24 cellular contexts compared by ENCODE assay signal in the genomic region with DNA sequence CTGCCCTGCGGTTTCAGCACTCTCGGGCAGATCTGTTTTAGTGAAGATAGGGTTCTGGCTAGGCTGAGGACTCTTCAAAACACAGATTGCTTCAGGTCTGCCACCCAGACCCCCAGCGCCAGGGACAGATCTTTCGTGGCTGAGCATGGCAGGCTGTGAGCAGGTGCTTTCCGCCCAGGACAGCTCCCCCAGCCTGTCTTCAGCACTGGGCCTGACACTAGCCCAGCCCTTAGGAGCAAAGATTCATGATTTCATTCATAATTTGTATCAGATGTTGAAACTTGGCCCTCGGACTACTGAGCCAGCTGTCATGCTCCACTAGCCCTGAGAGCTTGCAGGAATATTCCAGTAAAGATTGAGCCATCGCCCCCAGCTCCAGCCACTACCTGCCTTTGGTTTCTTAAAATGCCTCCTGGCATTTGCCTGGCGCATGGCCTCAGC. TPM values are rescaled to one million over a fixed set of nuclear protein-coding genes. Genes with fewer than 3 reads are reported as not detected.
A peak's percentile ranks its signal among the peaks of the same experiment; 100 is the strongest.
DNase-seq lines count a peak whose midpoint lies in the region; ATAC-seq, FAIRE-seq and TF ChIP-seq lines count a peak whose summit lies in the region.
"Had no signal": no experiment of that assay in that cellular context is flagged by ENCODE, and none has a peak within 500 bp of the region (broad histone marks: within the 10 kb centered on the region; RNA-seq: fewer than 3 reads in every experiment).

No MANE protein-coding gene starts in this region.

- peaks cover 11% of the 10 kb centered on the region for H3K79me2 ChIP-seq in GM12878 (ENCODE audit: control insufficient read depth, insufficient read depth, low read length)

- RAD21 ChIA-PET in GM12878 (lab: Charles Lee; ENCODE audit: unreplicated experiment), result interaction anchor here (0.9 to 1.3 kb wide), 3 partner anchors 40 to 326 kb away, joined by 3 to 7 read pairs (median 4); no protein-coding TSS in a partner anchor

- no peaks in the 10 kb centered on the region for H3K27me3 ChIP-seq in GM12878 (replicated peaks in 1 of 2; ENCODE audit: control insufficient read depth in 2 of 2, insufficient read depth in 2 of 2, low read length in 1 of 2)
- H3K27me3 ChIP-seq: uterus had no signal

- no peaks in the 10 kb centered on the region for H3K4me1 ChIP-seq in GM12878 (ENCODE audit: control insufficient read depth, insufficient read depth, low read length)

- H3K4me3 Mint-ChIP-seq in activated T-cell treated with anti-CD3 and anti-CD28 coated beads, Interleukin-2, amount 50 U/mL, for 24 hours, result no peak overlapping the region
- no peak overlapping the region for H3K4me3 Mint-ChIP-seq in activated T-cell treated with anti-CD3 and anti-CD28 coated beads, Interleukin-2, amount 50 U/mL, for 72 hours
- H3K4me3 Mint-ChIP-seq: central memory CD8-positive, alpha-beta T cell; memory B cell; natural killer cell treated with Interleukin-12 subunit alpha and Interleukin-12 subunit beta and Interleukin-15 and Interleukin-18, amount 100 ng/mL, for 72 hours had no signal

- no peak for FAIRE-seq in GM12878 (lab: Jason Lieb, UNC)
- FAIRE-seq: endothelial cell of umbilical vein, G401.6, HepG2 had no signal

- H3K36me3 Mint-ChIP-seq in activated T-cell treated with anti-CD3 and anti-CD28 coated beads, Interleukin-2, amount 50 U/mL, for 24 hours (ENCODE audit: low read depth), result peaks cover 64% of the 10 kb centered on the region
- H3K36me3 Mint-ChIP-seq in activated T-cell treated with anti-CD3 and anti-CD28 coated beads, Interleukin-2, amount 50 U/mL, for 72 hours (ENCODE audit: insufficient read depth in 2 of 2), result peaks cover under 1 to 6% of the 10 kb centered on the region in 2 donors

- no peak overlapping the region for H3K4me2 ChIP-seq in GM12878 (ENCODE audit: control insufficient read depth, insufficient read depth)

- no peaks in the 10 kb centered on the region for H3K9me3 Mint-ChIP-seq in activated T-cell treated with anti-CD3 and anti-CD28 coated beads, Interleukin-2, amount 50 U/mL, for 24 hours
- no peaks in the 10 kb centered on the region for H3K9me3 Mint-ChIP-seq in activated T-cell treated with anti-CD3 and anti-CD28 coated beads, Interleukin-2, amount 50 U/mL, for 72 hours
- H3K9me3 Mint-ChIP-seq: central memory CD8-positive, alpha-beta T cell; memory B cell; natural killer cell treated with Interleukin-12 subunit alpha and Interleukin-12 subunit beta and Interleukin-15 and Interleukin-18, amount 100 ng/mL, for 72 hours had no signal

- POLR2A ChIA-PET in GM12878 (lab: Charles Lee), result no interaction called here

- no peaks in the 10 kb centered on the region for H4K20me1 ChIP-seq in GM12878 (ENCODE audit: control insufficient read depth, insufficient read depth)

- CTCF ChIA-PET in GM12878 (lab: Yijun Ruan, JAX), result interaction anchor here (1.8 to 2.6 kb wide), 3 partner anchors 40 to 94 kb away, joined by 7 to 14 read pairs (median 8); a partner anchor contains a TSS

- BruUV-seq in GM12878 (replicated peaks; lab: Mats Ljungman, UMichigan), result no TSS peak

- intact Hi-C loops in GM12878 (cut with micrococcal nuclease; ENCODE audit: unreplicated experiment) (loop anchor here (5.0 kb wide), 1 partner anchor 328 kb away; no protein-coding TSS in a partner anchor), lower leg skin (cut with DNase I; ENCODE audit: low total_unique reads) (no loop called here)

- peak overlapping the region; percentile 52 for H3K27ac Mint-ChIP-seq in activated T-cell treated with anti-CD3 and anti-CD28 coated beads, Interleukin-2, amount 50 U/mL, for 24 hours
- no peak overlapping the region for H3K27ac Mint-ChIP-seq in activated T-cell treated with anti-CD3 and anti-CD28 coated beads, Interleukin-2, amount 50 U/mL, for 72 hours
- H3K27ac Mint-ChIP-seq: memory B cell; natural killer cell treated with Interleukin-12 subunit alpha and Interleukin-12 subunit beta and Interleukin-15 and Interleukin-18, amount 100 ng/mL, for 72 hours had no signal

- peaks cover 15% of the 10 kb centered on the region for H3K4me1 Mint-ChIP-seq in activated T-cell treated with anti-CD3 and anti-CD28 coated beads, Interleukin-2, amount 50 U/mL, for 24 hours (ENCODE audit: low read depth)
- H3K4me1 Mint-ChIP-seq in activated T-cell treated with anti-CD3 and anti-CD28 coated beads, Interleukin-2, amount 50 U/mL, for 72 hours (ENCODE audit: low read depth), result peaks cover 9% of the 10 kb centered on the region

- WGBS in GM12878 (ENCODE audit: insufficient coverage, insufficient replicate concordance, low lambda C conversion rate, missing lambda C conversion rate), result 75% methylated on average over 8 of the region's 8 CpGs
- 53 to 60% methylated on average over 7 to 8 of the region's 8 CpGs for whole genome bisulfite sequencing in lower leg skin, 2 donors

- no peak overlapping the region for H2AFZ ChIP-seq in GM12878 (ENCODE audit: control insufficient read depth, low read depth, low read length)

- H3K27ac ChIP-seq in GM12878 (ENCODE audit: control insufficient read depth, insufficient read depth), result no peak overlapping the region
- H3K27ac ChIP-seq in temporal lobe (ENCODE audit: low read depth, low read length), result peak overlapping the region; percentile 97
- H3K27ac ChIP-seq: uterus, VCaP had no signal

- in situ Hi-C loops in GM12878 (cut with MboI), result loop anchor here (5.0 kb wide), 2 partner anchors 48 to 93 kb away; no protein-coding TSS in a partner anchor

- no peaks in the 10 kb centered on the region for H3K27me3 Mint-ChIP-seq in activated T-cell treated with anti-CD3 and anti-CD28 coated beads, Interleukin-2, amount 50 U/mL, for 24 hours
- H3K27me3 Mint-ChIP-seq in activated T-cell treated with anti-CD3 and anti-CD28 coated beads, Interleukin-2, amount 50 U/mL, for 72 hours (ENCODE audit: low read depth), result no peaks in the 10 kb centered on the region
- H3K27me3 Mint-ChIP-seq: central memory CD8-positive, alpha-beta T cell; memory B cell; natural killer cell treated with Interleukin-12 subunit alpha and Interleukin-12 subunit beta and Interleukin-15 and Interleukin-18, amount 100 ng/mL, for 72 hours had no signal

- TF ChIP-seq EP300 in GM12878 (IDR thresholded peaks at IDR 0.05; ENCODE audit: borderline replicate concordance in 1 of 2, control insufficient read depth in 1 of 2, low read depth in 2 of 2, low read length in 2 of 2), result no peak

- no peak for ATAC-seq in activated T-cell treated with anti-CD3 and anti-CD28 coated beads, Interleukin-2, amount 50 U/mL, for 72 hours (replicated peaks in 1 of 2)
- ATAC-seq in GM12878, result no peak
- ATAC-seq: HepG2; natural killer cell treated with Interleukin-12 subunit alpha and Interleukin-12 subunit beta and Interleukin-15 and Interleukin-18, amount 100 ng/mL, for 72 hours had no signal

- SMC1A ChIA-PET in GM12878 (lab: Charles Lee; ENCODE audit: uncharacterized antibody, unreplicated experiment), result interaction anchor here (0.6 to 1.6 kb wide), 7 partner anchors 40 to 523 kb away, joined by 3 to 8 read pairs (median 3); a partner anchor contains a TSS

- TF ChIP-seq CTCF in GM12878 (IDR thresholded peaks at IDR 0.05 in 2 of 3, conservative IDR thresholded peaks at IDR 0.05 in 1 of 3; ENCODE audit: control insufficient read depth in 2 of 3, extremely low read depth in 1 of 3, insufficient read depth in 1 of 3, low read depth in 3 of 3, low read length in 3 of 3) (no peak), lower leg skin (IDR thresholded peaks at IDR 0.05) (no peak)

- H3K36me3 ChIP-seq in GM12878 (ENCODE audit: control insufficient read depth in 2 of 2, insufficient read depth in 2 of 2, low read length in 1 of 2), result peaks cover 17 to 19% of the 10 kb centered on the region in 2 experiments
- H3K36me3 ChIP-seq: uterus had no signal

- H3K9me3 ChIP-seq in GM12878 (replicated peaks; ENCODE audit: control insufficient read depth, insufficient read depth, low read length), result no peaks in the 10 kb centered on the region
- H3K9me3 ChIP-seq: uterus had no signal

- TF ChIP-seq POLR2A in GM12878 (IDR thresholded peaks at IDR 0.05; ENCODE audit: low read depth, low read length) (0 out of 2 replicates have a peak, but pooled peaks have one; percentile 7), lower leg skin (IDR thresholded peaks at IDR 0.05) (no peak)

- TF ChIP-seq RAD21 in GM12878 (IDR thresholded peaks at IDR 0.05; ENCODE audit: insufficient read depth, low read depth, low read length), result no peak

- H3K4me3 ChIP-seq in GM12878 (no peak overlapping the region), lower leg skin (ENCODE audit: low read depth, poor library complexity, severe bottlenecking) (no peak overlapping the region)
- H3K4me3 ChIP-seq: uterus had no signal

- no peak overlapping the region for H3K9ac ChIP-seq in GM12878 (ENCODE audit: control insufficient read depth, insufficient read depth, low read length)

- DNase-seq in activated T-cell treated with anti-CD3 and anti-CD28 coated beads, Interleukin-2, amount 50 U/mL, for 24 hours, result no peak
- no peak for DNase-seq in activated T-cell treated with anti-CD3 and anti-CD28 coated beads, Interleukin-2, amount 50 U/mL, for 72 hours
- DNase-seq in GM12878 (ENCODE audit: low read depth, low spot score) (no peak), kidney tubule cell (ENCODE audit: low spot score) (peak; percentile 15), cerebellum (ENCODE audit: low spot score) (no peak), lower leg skin (ENCODE audit: low spot score in 2 of 2) (no peak), GF-D8 (lab: John Stamatoyannopoulos, UW) (no peak)
- DNase-seq: activated CD4-positive, alpha-beta T cell treated with anti-CD3 and anti-CD28 coated beads, Interleukin-2, amount 50 U/mL, for 48 hours; amniotic stem cell; NCI-H345; NK-92 treated with Interleukin-12 subunit alpha and Interleukin-12 subunit beta, amount 100 ng/mL, for 24 hours; stimulated activated CD4-positive, alpha-beta T cell treated with anti-CD3 and anti-CD28 coated beads, Interleukin-15, amount 100 ng/mL, for 24 hours; stimulated activated naive CD4-positive, alpha-beta T cell treated with Interleukin-2 at 50 U/mL for 16 hours; T-helper 1 cell had no signal

RNA-seq across cellular contexts. Expression of a gene that starts 5.9 kb away (rescaled TPM):
- 10 to 100 TPM; 23.2 to 28.9 TPM for total RNA-seq in activated T-cell treated with anti-CD3 and anti-CD28 coated beads, Interleukin-2, amount 50 U/mL, for 72 hours
- total RNA-seq in GM12878 (2013; cell fraction: nucleolus; rRNA removed), result 12.4 and 14.1 TPM in 2 replicates
- 49.2 and 52.1 TPM in 2 replicates for total RNA-seq in GM12878 (2014; rRNA removed)
- 22.7 and 25.2 TPM in 2 replicates for total RNA-seq in GM12878 (2014; rRNA removed; fragmentation: Illumina TruSeq; extraction: Trizol)
- 35.7 and 37.3 TPM in 2 replicates for total RNA-seq in GM12878 (2021)
- 15.0 TPM for polyA plus RNA-seq in GM12878 (2011; ENCODE audit: low read depth)
- polyA plus RNA-seq in GM12878 (2011; rRNA removed), result 36.5 and 57.6 TPM in 2 replicates
- 75.5 and 77.1 TPM in 2 replicates for polyA plus RNA-seq in GM12878 (2011; cell fraction: cytosol; rRNA removed)
- 37.1 and 46.9 TPM in 2 replicates for polyA plus RNA-seq in GM12878 (2011; cell fraction: nucleus; rRNA removed)
- polyA plus RNA-seq in GM12878 (2012), result 28.8 and 35.1 TPM in 2 replicates
- polyA plus RNA-seq in GM12878 (2014; fragmentation: Illumina TruSeq; extraction: Trizol), result 14.2 and 23.8 TPM in 2 replicates
- polyA plus RNA-seq in GM12878 (2014; fragmentation: Nextera tagmentation; extraction: Ambion mirVana), result 10 to 100 TPM in 1 of 2 experiments, 1 to 10 TPM in 1; 7.6 to 12.1 TPM
- 40.8 and 44.3 TPM in 2 replicates for polyA plus RNA-seq in GM12878 (2014; rRNA removed)
- polyA plus RNA-seq in GM12878 (2016; fragmentation: Nextera tagmentation; extraction: Ambion mirVana), result 10 to 100 TPM; 48.7 to 57.5 TPM
- polyA minus RNA-seq in GM12878 (2011; rRNA and poly(A)+ RNA removed), result 31.7 and 44.2 TPM in 2 replicates
- 14.8 and 16.5 TPM in 2 replicates for polyA minus RNA-seq in GM12878 (2011; cell fraction: cytosol; rRNA and poly(A)+ RNA removed)
- 6.0 and 10.7 TPM in 2 replicates for polyA minus RNA-seq in GM12878 (2011; cell fraction: nucleus; rRNA and poly(A)+ RNA removed)
- 14.8 TPM for total RNA-seq in temporal lobe
- 13.0 TPM for total RNA-seq in cerebellum
- total RNA-seq in lower leg skin, result 100 to 1,000 TPM in 1 of 4 donors, 10 to 100 TPM in 3; 54.5 to 119 (median 71.2) TPM

RNA-seq across cellular contexts. Expression of a gene that starts 10.7 kb away (rescaled TPM):
- total RNA-seq in activated T-cell treated with anti-CD3 and anti-CD28 coated beads, Interleukin-2, amount 50 U/mL, for 72 hours, result under 1 TPM; 0.17 to 0.37 TPM
- 0.67 TPM in 1 of 2 replicates, not detected in the other for total RNA-seq in GM12878 (2013; cell fraction: nucleolus; rRNA removed)
- total RNA-seq in GM12878 (2014; rRNA removed) (not detected in 2 replicates), GM12878 (2014; rRNA removed; fragmentation: Illumina TruSeq; extraction: Trizol) (not detected in 2 replicates), GM12878 (2021) (not detected in 2 replicates), temporal lobe (5.9 TPM), cerebellum (6.3 TPM), lower leg skin (under 1 TPM in 1 of 4 donors, not detected in 3; 0.38 TPM)
- polyA plus RNA-seq in GM12878 (2011; ENCODE audit: low read depth), result not detected
- polyA plus RNA-seq in GM12878 (2011; rRNA removed) (0.07 TPM in 1 of 2 replicates, not detected in the other), GM12878 (2014; fragmentation: Illumina TruSeq; extraction: Trizol) (not detected in 2 replicates), GM12878 (2014; fragmentation: Nextera tagmentation; extraction: Ambion mirVana) (not detected), GM12878 (2014; rRNA removed) (not detected in 2 replicates), GM12878 (2016; fragmentation: Nextera tagmentation; extraction: Ambion mirVana) (under 1 TPM in 1 of 2 experiments, not detected in 1; 0.13 TPM)
- polyA plus RNA-seq in GM12878 (2011; cell fraction: cytosol; rRNA removed), result 0.12 TPM in 1 of 2 replicates, not detected in the other
- polyA plus RNA-seq in GM12878 (2011; cell fraction: nucleus; rRNA removed), result 0.21 TPM in 1 of 2 replicates, not detected in the other
- polyA plus RNA-seq in GM12878 (2012), result 0.27 and 0.31 TPM in 2 replicates
- not detected in 2 replicates for polyA minus RNA-seq in GM12878 (2011; rRNA and poly(A)+ RNA removed)
- polyA minus RNA-seq in GM12878 (2011; cell fraction: cytosol; rRNA and poly(A)+ RNA removed), result not detected in 2 replicates
- not detected in 2 replicates for polyA minus RNA-seq in GM12878 (2011; cell fraction: nucleus; rRNA and poly(A)+ RNA removed)
- total RNA-seq: MCF 10A; natural killer cell treated with Interleukin-12 subunit alpha and Interleukin-12 subunit beta and Interleukin-15 and Interleukin-18, amount 100 ng/mL, for 72 hours had no signal

RNA-seq across cellular contexts. Expression of a gene that starts 30.4 kb away (rescaled TPM):
- under 1 TPM; 0.07 to 0.09 TPM for total RNA-seq in activated T-cell treated with anti-CD3 and anti-CD28 coated beads, Interleukin-2, amount 50 U/mL, for 72 hours
- 0.10 and 0.29 TPM in 2 replicates for total RNA-seq in GM12878 (2013; cell fraction: nucleolus; rRNA removed)
- 0.05 TPM in 1 of 2 replicates, not detected in the other for total RNA-seq in GM12878 (2014; rRNA removed)
- total RNA-seq in GM12878 (2014; rRNA removed; fragmentation: Illumina TruSeq; extraction: Trizol), result not detected in 2 replicates
- 0.08 TPM in 1 of 2 replicates, not detected in the other for total RNA-seq in GM12878 (2021)
- 0.05 TPM for polyA plus RNA-seq in GM12878 (2011; ENCODE audit: low read depth)
- polyA plus RNA-seq in GM12878 (2011; rRNA removed), result not detected in 2 replicates
- not detected in 2 replicates for polyA plus RNA-seq in GM12878 (2011; cell fraction: cytosol; rRNA removed)
- 0.03 TPM in 1 of 2 replicates, not detected in the other for polyA plus RNA-seq in GM12878 (2011; cell fraction: nucleus; rRNA removed)
- polyA plus RNA-seq in GM12878 (2012), result 0.03 and 0.07 TPM in 2 replicates
- polyA plus RNA-seq in GM12878 (2014; fragmentation: Illumina TruSeq; extraction: Trizol), result 0.01 TPM in 1 of 2 replicates, not detected in the other
- not detected for polyA plus RNA-seq in GM12878 (2014; fragmentation: Nextera tagmentation; extraction: Ambion mirVana)
- 0.03 TPM in 1 of 2 replicates, not detected in the other for polyA plus RNA-seq in GM12878 (2014; rRNA removed)
- not detected for polyA plus RNA-seq in GM12878 (2016; fragmentation: Nextera tagmentation; extraction: Ambion mirVana)
- polyA minus RNA-seq in GM12878 (2011; rRNA and poly(A)+ RNA removed), result not detected in 2 replicates
- not detected in 2 replicates for polyA minus RNA-seq in GM12878 (2011; cell fraction: cytosol; rRNA and poly(A)+ RNA removed)
- polyA minus RNA-seq in GM12878 (2011; cell fraction: nucleus; rRNA and poly(A)+ RNA removed), result not detected in 2 replicates
- 0.98 TPM for total RNA-seq in temporal lobe
- total RNA-seq in cerebellum, result 1.2 TPM
- total RNA-seq in lower leg skin, result 1 to 10 TPM; 4.8 to 9.8 (median 7.6) TPM
- total RNA-seq: MCF 10A had no signal

RNA-seq across cellular contexts. Expression of a gene that starts 54.6 kb away (rescaled TPM):
- 10 to 100 TPM; 46.2 to 56.2 TPM for total RNA-seq in activated T-cell treated with anti-CD3 and anti-CD28 coated beads, Interleukin-2, amount 50 U/mL, for 72 hours
- total RNA-seq in GM12878 (2013; cell fraction: nucleolus; rRNA removed), result 29.1 and 32.2 TPM in 2 replicates
- total RNA-seq in GM12878 (2014; rRNA removed) (68.0 and 72.2 TPM in 2 replicates), GM12878 (2014; rRNA removed; fragmentation: Illumina TruSeq; extraction: Trizol) (59.7 and 59.9 TPM in 2 replicates), GM12878 (2021) (54.4 and 60.0 TPM in 2 replicates), temporal lobe (40.8 TPM), cerebellum (33.7 TPM), lower leg skin (100 to 1,000 TPM in 2 of 4 donors, 10 to 100 TPM in 2; 78.3 to 113 (median 104) TPM)
- polyA plus RNA-seq in GM12878 (2011; ENCODE audit: low read depth), result 43.1 TPM
- polyA plus RNA-seq in GM12878 (2011; rRNA removed) (75.3 and 80.2 TPM in 2 replicates), GM12878 (2014; fragmentation: Illumina TruSeq; extraction: Trizol) (77.8 and 93.7 TPM in 2 replicates), GM12878 (2014; fragmentation: Nextera tagmentation; extraction: Ambion mirVana) (10 to 100 TPM; 14.7 to 24.5 TPM), GM12878 (2014; rRNA removed) (73.1 and 74.9 TPM in 2 replicates), GM12878 (2016; fragmentation: Nextera tagmentation; extraction: Ambion mirVana) (100 to 1,000 TPM; 113 to 122 TPM)
- 60.3 and 63.1 TPM in 2 replicates for polyA plus RNA-seq in GM12878 (2011; cell fraction: cytosol; rRNA removed)
- 37.8 and 39.7 TPM in 2 replicates for polyA plus RNA-seq in GM12878 (2011; cell fraction: nucleus; rRNA removed)
- polyA plus RNA-seq in GM12878 (2012), result 39.8 and 44.0 TPM in 2 replicates
- 22.7 and 23.2 TPM in 2 replicates for polyA minus RNA-seq in GM12878 (2011; rRNA and poly(A)+ RNA removed)
- polyA minus RNA-seq in GM12878 (2011; cell fraction: cytosol; rRNA and poly(A)+ RNA removed), result 11.0 and 13.9 TPM in 2 replicates
- polyA minus RNA-seq in GM12878 (2011; cell fraction: nucleus; rRNA and poly(A)+ RNA removed), result 6.9 and 11.8 TPM in 2 replicates
